In the genomic region with DNA sequence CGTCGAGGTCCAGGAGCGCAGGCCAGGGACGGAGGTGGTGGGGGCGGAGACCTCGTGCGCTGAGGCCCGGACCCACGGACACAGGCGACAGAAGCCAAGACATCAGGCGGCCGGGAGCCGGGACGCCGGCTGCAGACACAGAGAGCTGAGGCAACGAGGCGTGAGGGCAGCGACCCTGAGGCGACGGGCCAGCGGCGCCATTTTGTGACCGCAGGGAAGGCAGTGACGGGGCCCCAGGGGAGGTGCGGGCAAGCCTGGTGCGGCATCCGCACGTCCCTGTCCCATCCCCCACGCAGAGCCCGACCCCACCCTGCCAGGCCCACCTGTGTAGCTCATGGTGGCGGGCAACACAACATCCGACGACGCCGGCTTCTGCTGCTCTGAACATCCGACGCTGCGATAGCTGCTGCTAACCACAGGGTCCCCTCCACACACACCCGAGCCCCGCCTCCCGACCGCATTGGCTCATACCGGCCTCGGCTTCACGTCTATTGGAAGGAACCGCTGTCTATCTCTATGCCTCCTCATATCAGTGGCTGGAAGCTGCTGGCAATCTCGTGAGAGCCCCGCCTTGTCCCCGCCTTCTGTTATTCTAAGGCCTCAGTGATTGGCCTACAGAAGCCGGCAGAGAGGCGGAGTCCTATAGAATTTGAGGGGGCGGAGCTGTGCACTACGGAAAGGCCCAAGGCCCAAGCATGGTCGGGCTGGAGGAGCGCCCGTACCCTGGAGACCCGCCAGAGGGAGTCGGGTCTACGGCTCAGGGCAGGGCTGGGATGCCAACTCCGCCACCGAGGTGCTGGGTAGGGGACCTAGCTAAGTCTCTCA, we compare ENCODE assay signal across 8 cellular contexts. TPM values are rescaled to one million over a fixed set of nuclear protein-coding genes. Genes with fewer than 3 reads are reported as not detected.
A peak's percentile ranks its signal among the peaks of the same experiment; 100 is the strongest.
DNase-seq lines count a peak whose midpoint lies in the region; ATAC-seq and TF ChIP-seq lines count a peak whose summit lies in the region.

A gene with protein sequence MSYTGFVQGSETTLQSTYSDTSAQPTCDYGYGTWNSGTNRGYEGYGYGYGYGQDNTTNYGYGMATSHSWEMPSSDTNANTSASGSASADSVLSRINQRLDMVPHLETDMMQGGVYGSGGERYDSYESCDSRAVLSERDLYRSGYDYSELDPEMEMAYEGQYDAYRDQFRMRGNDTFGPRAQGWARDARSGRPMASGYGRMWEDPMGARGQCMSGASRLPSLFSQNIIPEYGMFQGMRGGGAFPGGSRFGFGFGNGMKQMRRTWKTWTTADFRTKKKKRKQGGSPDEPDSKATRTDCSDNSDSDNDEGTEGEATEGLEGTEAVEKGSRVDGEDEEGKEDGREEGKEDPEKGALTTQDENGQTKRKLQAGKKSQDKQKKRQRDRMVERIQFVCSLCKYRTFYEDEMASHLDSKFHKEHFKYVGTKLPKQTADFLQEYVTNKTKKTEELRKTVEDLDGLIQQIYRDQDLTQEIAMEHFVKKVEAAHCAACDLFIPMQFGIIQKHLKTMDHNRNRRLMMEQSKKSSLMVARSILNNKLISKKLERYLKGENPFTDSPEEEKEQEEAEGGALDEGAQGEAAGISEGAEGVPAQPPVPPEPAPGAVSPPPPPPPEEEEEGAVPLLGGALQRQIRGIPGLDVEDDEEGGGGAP (minus strand): TSS at position 401 of the 825 bp plus-strand sequence. CDS start 65 bp downstream, at position 336.

- H3K4me3 ChIP-seq in OCI-LY7 (ENCODE audit: low read depth, low read length, poor library complexity, severe bottlenecking), result peak within 1 kb of the TSS; percentile 84

- peaks cover 13% of the 10 kb centered on the region; the same call in 1 of the 2 replicates for H4K20me1 ChIP-seq in OCI-LY7 (ENCODE audit: insufficient read depth, low read length)

- no peaks in the 10 kb centered on the region for H3K9me3 ChIP-seq in OCI-LY7 (ENCODE audit: low read length)

- BruUV-seq in OCI-LY7 (replicated peaks; lab: Mats Ljungman, UMichigan), result no TSS peak

- H3K4me3 Mint-ChIP-seq in endothelial cell (ENCODE audit: unreplicated experiment) (peak within 1 kb of the TSS; percentile 100), mesothelial cell of epicardium (peak within 1 kb of the TSS; percentile 99)

- DNase-seq in DMS114 treated with DMSO at 0.1 percent for 48 hours (lab: John Stamatoyannopoulos, UW; ENCODE audit: unreplicated experiment), result peak; percentile 100
- peak; percentile 99 for DNase-seq in HuH-7.5 (ENCODE audit: low spot score)
- DNase-seq in OCI-LY7 (ENCODE audit: low spot score), result peak; percentile 100
- DNase-seq in activated T-cell treated with anti-CD3 and anti-CD28 coated beads for 1 hour (ENCODE audit: low read depth), result peak; percentile 98
- DNase-seq in endothelial cell (ENCODE audit: low spot score), result peak; percentile 94
- peak; percentile 97 for DNase-seq in mesothelial cell of epicardium (ENCODE audit: low spot score in 2 of 2, unreplicated experiment in 2 of 2)
- peak; percentile 96 to 98 for DNase-seq in stimulated activated CD8-positive, alpha-beta memory T cell treated with anti-CD3 and anti-CD28 coated beads, Interleukin-15, amount 100 ng/mL, for 48 hours (ENCODE audit: low read depth in 2 of 2)

- peak; percentile 85 for ATAC-seq in GM21526 (IDR thresholded peaks at IDR 0.05; ENCODE audit: low FRiP score, unreplicated experiment)

- POLR2A ChIA-PET in OCI-LY7 (lab: Charles Lee), result interaction anchor here (0.6 to 2.2 kb wide), 10 partner anchors 12 to 725 kb away, joined by 3 to 12 read pairs (median 4); a partner anchor contains a TSS

- H3K36me3 ChIP-seq in OCI-LY7 (ENCODE audit: insufficient read depth, low read length), result peaks cover 44% of the 10 kb centered on the region

- H3K9me3 Mint-ChIP-seq in endothelial cell (ENCODE audit: unreplicated experiment), result no peaks in the 10 kb centered on the region
- H3K9me3 Mint-ChIP-seq in mesothelial cell of epicardium, result no peaks in the 10 kb centered on the region

- CTCF ChIA-PET in OCI-LY7 (lab: Charles Lee; ENCODE audit: unreplicated experiment), result interaction anchor here (0.6 to 2.1 kb wide), 7 partner anchors 14 to 292 kb away, joined by 3 to 11 read pairs (median 5); no protein-coding TSS in a partner anchor

- peak within 1 kb of the TSS; percentile 69 for H3K27ac ChIP-seq in OCI-LY7 (ENCODE audit: low read depth, low read length, poor library complexity, severe bottlenecking)

- intact Hi-C loops in OCI-LY7 (cut with micrococcal nuclease; ENCODE audit: unreplicated experiment), result loop anchor here (1.0 to 5.0 kb wide), 4 partner anchors 40 to 138 kb away; a partner anchor contains a TSS

- H3K79me2 ChIP-seq in OCI-LY7 (ENCODE audit: insufficient read depth, low read depth, low read length), result peaks cover 45% of the 10 kb centered on the region

- peaks cover 19% of the 10 kb centered on the region for H3K36me3 Mint-ChIP-seq in endothelial cell (ENCODE audit: low read depth, unreplicated experiment)
- peaks cover 24% of the 10 kb centered on the region for H3K36me3 Mint-ChIP-seq in mesothelial cell of epicardium

- TF ChIP-seq CTCF in OCI-LY7 (conservative IDR thresholded peaks at IDR 0.05; ENCODE audit: low read length), result peak; percentile 82
- TF ChIP-seq CTCF in endothelial cell (IDR thresholded peaks at IDR 0.05; ENCODE audit: unreplicated experiment), result peak; percentile 56
- TF ChIP-seq CTCF in mesothelial cell of epicardium (IDR thresholded peaks at IDR 0.05; ENCODE audit: unreplicated experiment), result peak; percentile 70

- H3K4me2 ChIP-seq in OCI-LY7 (ENCODE audit: low read length), result peak within 1 kb of the TSS; percentile 78

- H3K27ac Mint-ChIP-seq in endothelial cell (ENCODE audit: unreplicated experiment), result peak within 1 kb of the TSS; percentile 92
- H3K27ac Mint-ChIP-seq in mesothelial cell of epicardium, result peak within 1 kb of the TSS; percentile 99

- H3K27me3 Mint-ChIP-seq in endothelial cell (ENCODE audit: unreplicated experiment) (peaks cover 10% of the 10 kb centered on the region), mesothelial cell of epicardium (ENCODE audit: low read depth) (no peaks in the 10 kb centered on the region)

- H2AFZ ChIP-seq in OCI-LY7 (ENCODE audit: low read length), result peak within 1 kb of the TSS; percentile 34; the same call in 1 of the 2 replicates

- H3K4me1 ChIP-seq in OCI-LY7 (ENCODE audit: insufficient read depth, low read length, poor library complexity, severe bottlenecking), result peaks cover 22% of the 10 kb centered on the region

- no peaks in the 10 kb centered on the region for H3K9me2 ChIP-seq in OCI-LY7 (ENCODE audit: insufficient read depth, low read length)

- H3K4me1 Mint-ChIP-seq in endothelial cell (ENCODE audit: unreplicated experiment), result peaks cover 18% of the 10 kb centered on the region
- peaks cover 24% of the 10 kb centered on the region for H3K4me1 Mint-ChIP-seq in mesothelial cell of epicardium

RNA-seq across cellular contexts. Expression of the gene that starts here (rescaled TPM):
- total RNA-seq in OCI-LY7 (2014; rRNA removed; shearing (Covaris generic)), result 119 and 122 TPM in 2 replicates
- total RNA-seq in OCI-LY7 (2022) (124 and 143 TPM in 2 replicates), endothelial cell (ENCODE audit: unreplicated experiment) (160 TPM), mesothelial cell of epicardium (239 to 262 TPM (median 254 TPM) in 3 replicates)

Comparison
In these comparisons a context has a peak if more than half of its experiments do, and no peak if none do; other contexts are left out.
1. Peak in every context shown above with its lines: DNase-seq, ATAC-seq, H3K4me3 ChIP-seq and H3K27ac ChIP-seq.